In the genomic region with DNA sequence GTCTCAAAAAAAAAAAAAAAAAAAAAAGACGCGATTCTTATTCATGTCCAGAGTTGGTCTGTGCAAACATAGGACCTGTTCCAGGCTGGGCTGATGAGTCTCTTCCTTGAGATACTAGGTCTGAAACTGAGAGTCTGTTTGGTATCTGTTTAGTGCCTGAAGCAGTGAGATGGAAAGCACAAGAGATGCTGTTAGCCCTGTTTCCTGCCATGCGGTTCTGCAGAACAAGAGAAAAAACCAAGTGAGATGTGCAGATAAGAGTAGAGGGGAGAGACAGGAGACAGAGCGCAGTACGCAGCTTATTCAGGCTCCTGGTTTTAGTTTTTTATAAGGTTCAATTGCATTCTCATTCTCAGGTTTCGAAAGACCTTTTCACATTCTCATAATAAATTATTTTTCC, we compare ENCODE assay signal across 1 cellular context.
TF ChIP-seq lines count a peak whose summit lies in the region.

No MANE protein-coding gene starts in this region.

TF ChIP-seq in GM12878, 131 proteins besides CTCF, POLR2A, EP300 and RAD21 (continued from another document):
- TF ChIP-seq ZNF592 (IDR thresholded peaks at IDR 0.05): no peak
